25 cellular contexts compared by ENCODE assay signal in genomic region chr6:72676995-72677394, GRCh38. TPM values are rescaled to one million over a fixed set of nuclear protein-coding genes. Genes with fewer than 3 reads are reported as not detected.
"Had no signal": no experiment of that assay in that cellular context is flagged by ENCODE, and none has a peak within 500 bp of the region (broad histone marks: within the 10 kb centered on the region; RNA-seq: fewer than 3 reads in every experiment).

No MANE protein-coding gene starts in this region.

- H3K9me3 Mint-ChIP-seq: dendritic cell treated with granulocyte-macrophage colony-stimulating factor and Interleukin-4, amounts not matched to agents 40 ng/mL and 50 ng/mL, for 4 days; effector memory CD8-positive, alpha-beta T cell; endodermal cell had no signal

- H3K27me3 Mint-ChIP-seq: dendritic cell treated with granulocyte-macrophage colony-stimulating factor and Interleukin-4, amounts not matched to agents 40 ng/mL and 50 ng/mL, for 4 days; effector memory CD8-positive, alpha-beta T cell had no signal

- H3K4me3 Mint-ChIP-seq: dendritic cell treated with granulocyte-macrophage colony-stimulating factor and Interleukin-4, amounts not matched to agents 40 ng/mL and 50 ng/mL, for 4 days; effector memory CD8-positive, alpha-beta T cell; endodermal cell had no signal

- H3K4me3 ChIP-seq: colonic mucosa, esophagus squamous epithelium, gastrocnemius medialis, heart right ventricle, left lung, lower lobe of right lung had no signal

- H3K4me1 ChIP-seq: colonic mucosa, esophagus squamous epithelium, gastrocnemius medialis, heart right ventricle, left lung, lower lobe of right lung had no signal

- H3K36me3 ChIP-seq: colonic mucosa, esophagus squamous epithelium, gastrocnemius medialis, heart right ventricle, left lung, lower lobe of right lung had no signal

- DNase-seq: colonic mucosa; cortex of kidney; effector CD8-positive, alpha-beta T cell; effector memory CD8-positive, alpha-beta T cell; endodermal cell; erythroblast; esophagus squamous epithelium; foreskin fibroblast; foreskin melanocyte; gastrocnemius medialis; glutamatergic neuron; head of caudate nucleus; heart right ventricle; hippocampal formation; left cardiac atrium; left lung; left ventricle myocardium superior; lower lobe of right lung; mesenchymal stem cell; midbrain had no signal

- H3K27ac ChIP-seq: colonic mucosa, epithelial cell of prostate, esophagus squamous epithelium, gastrocnemius medialis, heart right ventricle, left lung, lower lobe of right lung had no signal

- H3K27me3 ChIP-seq: colonic mucosa, esophagus squamous epithelium, gastrocnemius medialis, heart right ventricle, left lung had no signal

- H3K27ac Mint-ChIP-seq: dendritic cell treated with granulocyte-macrophage colony-stimulating factor and Interleukin-4, amounts not matched to agents 40 ng/mL and 50 ng/mL, for 4 days; effector memory CD8-positive, alpha-beta T cell; endodermal cell had no signal

- H3K9me3 ChIP-seq: colonic mucosa, esophagus squamous epithelium, gastrocnemius medialis, left lung, lower lobe of right lung had no signal

- ATAC-seq: effector memory CD8-positive, alpha-beta T cell; esophagus mucosa; gastrocnemius medialis; heart right ventricle; left cardiac atrium; left lung; left ventricle myocardium superior; lower lobe of right lung had no signal

RNA-seq across cellular contexts. Expression of gene KCNQ5, which starts 55.1 kb away (rescaled TPM):
- total RNA-seq: left ventricle myocardium superior, lung microvascular endothelial cell, mesenteric fat pad had no signal
